In the genomic region with DNA sequence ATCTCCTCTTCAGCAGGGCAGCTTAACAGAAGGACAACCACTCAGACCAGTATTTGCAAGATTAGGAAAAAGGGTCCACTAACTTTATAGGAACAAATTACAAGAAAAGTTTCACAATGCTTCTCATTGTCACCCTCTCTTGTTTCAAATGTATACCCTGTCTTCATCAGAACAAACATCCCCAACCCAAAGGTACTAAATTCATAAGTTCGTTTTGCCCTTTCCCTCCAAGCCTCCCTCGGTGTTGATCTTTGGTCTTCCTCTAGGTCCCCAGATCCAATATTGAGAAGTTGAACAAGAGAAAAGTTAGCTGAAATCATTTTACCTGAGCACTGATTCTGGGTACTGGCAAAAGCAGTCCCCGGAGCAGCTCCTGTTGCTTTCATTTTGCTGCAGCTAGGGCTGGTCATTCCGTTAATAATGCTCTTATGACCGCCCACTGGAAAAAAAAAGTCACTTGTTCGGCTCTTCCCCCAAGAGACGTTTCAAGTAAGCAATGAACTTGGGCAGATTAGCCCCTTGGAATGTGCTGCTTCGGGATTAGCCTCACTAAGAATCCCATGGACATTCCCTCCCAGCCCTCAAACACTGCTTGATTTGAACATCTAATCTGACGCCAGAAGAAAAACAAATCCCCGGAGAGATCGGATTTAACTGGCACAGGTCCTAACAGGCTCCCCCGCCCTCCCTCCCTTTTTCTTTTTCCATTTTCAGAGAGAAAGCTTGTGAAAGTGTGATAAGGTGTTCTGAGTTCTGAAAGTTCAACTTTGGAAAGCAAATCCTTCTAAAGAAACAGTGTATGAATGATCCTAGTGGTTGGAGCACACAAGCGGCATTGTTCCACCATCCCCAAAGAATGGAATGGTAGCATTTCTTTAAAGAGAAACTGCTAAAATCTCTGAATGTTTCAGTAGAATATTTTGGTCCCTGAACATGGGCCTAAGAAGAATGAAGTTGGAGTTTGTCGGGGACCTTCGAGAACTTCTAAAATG, we compare ENCODE assay signal across 10 cellular contexts.
DNase-seq lines count a peak whose midpoint lies in the region; ATAC-seq and TF ChIP-seq lines count a peak whose summit lies in the region.
"Had no signal": no experiment of that assay in that cellular context is flagged by ENCODE, and none has a peak within 500 bp of the region (broad histone marks: within the 10 kb centered on the region; RNA-seq: fewer than 3 reads in every experiment).

No MANE protein-coding gene starts in this region.

- DNase-seq in NCI-H82 treated with DMSO at 0.1 percent for 48 hours (lab: John Stamatoyannopoulos, UW; ENCODE audit: unreplicated experiment): peak; percentile 94
- no peak for DNase-seq in epithelial cell of proximal tubule (ENCODE audit: low read depth)
- no peak for DNase-seq in mesothelial cell of epicardium (ENCODE audit: low spot score in 2 of 2, unreplicated experiment in 2 of 2)
- DNase-seq in tibial nerve (ENCODE audit: low spot score in 2 of 2): no peak
- DNase-seq in NCI-H128 (lab: John Stamatoyannopoulos, UW; ENCODE audit: unreplicated experiment): no peak
- no peak for DNase-seq in WTC11 (ENCODE audit: low spot score)
- DNase-seq in SIG-M5 treated with dmso at 0.1 percent for 504 hours (lab: John Stamatoyannopoulos, UW; ENCODE audit: unreplicated experiment): no peak
- DNase-seq in osteocyte (ENCODE audit: extremely low spot score, unreplicated experiment): no peak
- DNase-seq: NCI-H510A had no signal

- H3K4me1 ChIP-seq in tibial nerve: peaks cover 0 to 12% (median 0%) of the 10 kb centered on the region in 4 donors

- H3K27ac Mint-ChIP-seq in mesothelial cell of epicardium (peak overlapping the region; percentile 60), WTC11 (no peak overlapping the region), osteocyte (ENCODE audit: unreplicated experiment) (no peak overlapping the region)
- H3K27ac Mint-ChIP-seq: activated naive CD8-positive, alpha-beta T cell had no signal

- peak overlapping the region; percentile 64 to 88 (median 76) for H3K27ac ChIP-seq in tibial nerve

- TF ChIP-seq CTCF in epithelial cell of proximal tubule (conservative IDR thresholded peaks at IDR 0.05; ENCODE audit: low read depth, low read length): no peak
- TF ChIP-seq CTCF in mesothelial cell of epicardium (IDR thresholded peaks at IDR 0.05; ENCODE audit: unreplicated experiment): no peak
- TF ChIP-seq CTCF in tibial nerve (IDR thresholded peaks at IDR 0.05): peak in 1 of 5 experiments; percentile 4
- TF ChIP-seq CTCF in WTC11 (IDR thresholded peaks at IDR 0.05): no peak
- no peak for TF ChIP-seq CTCF in osteocyte (IDR thresholded peaks at IDR 0.05)

- no peaks in the 10 kb centered on the region for H3K36me3 ChIP-seq in tibial nerve

- H3K4me3 Mint-ChIP-seq in mesothelial cell of epicardium (peak overlapping the region; percentile 55), WTC11 (no peak overlapping the region), osteocyte (ENCODE audit: unreplicated experiment) (no peak overlapping the region)
- H3K4me3 Mint-ChIP-seq: activated naive CD8-positive, alpha-beta T cell had no signal

- POLR2A ChIA-PET in WTC11 (lab: Charles Lee): no interaction called here

- H3K36me3 Mint-ChIP-seq in mesothelial cell of epicardium: no peaks in the 10 kb centered on the region
- no peaks in the 10 kb centered on the region for H3K36me3 Mint-ChIP-seq in WTC11
- no peaks in the 10 kb centered on the region for H3K36me3 Mint-ChIP-seq in osteocyte (ENCODE audit: unreplicated experiment)
- H3K36me3 Mint-ChIP-seq: activated naive CD8-positive, alpha-beta T cell had no signal

- WGBS in tibial nerve, 2 donors: 26 to 32% methylated on average over 15 of the region's 15 CpGs

- H3K9me3 Mint-ChIP-seq in mesothelial cell of epicardium (peaks cover 6% of the 10 kb centered on the region), WTC11 (peaks cover 6% of the 10 kb centered on the region), osteocyte (ENCODE audit: unreplicated experiment) (no peaks in the 10 kb centered on the region)

- peak in 1 of 2 donors; percentile 40 for TF ChIP-seq EP300 in tibial nerve (IDR thresholded peaks at IDR 0.05)

- peak in 1 of 2 donors; percentile 12 for TF ChIP-seq POLR2A in tibial nerve (IDR thresholded peaks at IDR 0.05)

- CTCF ChIA-PET in WTC11 (lab: Charles Lee): interaction anchor here (0.9 kb wide), 1 partner anchor 229 kb away, joined by 3 read pairs; no protein-coding TSS in a partner anchor

- H3K27me3 Mint-ChIP-seq in mesothelial cell of epicardium (ENCODE audit: low read depth) (peaks cover 8% of the 10 kb centered on the region), WTC11 (ENCODE audit: low read depth) (no peaks in the 10 kb centered on the region), osteocyte (ENCODE audit: unreplicated experiment) (peaks cover 59% of the 10 kb centered on the region)

- H3K9me3 ChIP-seq in tibial nerve: no peaks in the 10 kb centered on the region

- peak overlapping the region; percentile 70 for H3K4me3 ChIP-seq in epithelial cell of proximal tubule (ENCODE audit: low read depth, low read length)
- peak overlapping the region; percentile 33 to 54 (median 43) for H3K4me3 ChIP-seq in tibial nerve

- no peak for ATAC-seq in WTC11

- no peaks in the 10 kb centered on the region for H3K27me3 ChIP-seq in tibial nerve

- H3K4me1 Mint-ChIP-seq in mesothelial cell of epicardium (peaks cover 4% of the 10 kb centered on the region), WTC11 (no peaks in the 10 kb centered on the region), osteocyte (ENCODE audit: unreplicated experiment) (no peaks in the 10 kb centered on the region)

TF ChIP-seq in WTC11, 78 proteins besides CTCF, POLR2A, EP300 and RAD21:
- TF ChIP-seq ZNF232 (CRISPR knock-in tag; IDR thresholded peaks at IDR 0.05): no peak
